Comparison of ENCODE assay signal across 8 cellular contexts in the genomic region with DNA sequence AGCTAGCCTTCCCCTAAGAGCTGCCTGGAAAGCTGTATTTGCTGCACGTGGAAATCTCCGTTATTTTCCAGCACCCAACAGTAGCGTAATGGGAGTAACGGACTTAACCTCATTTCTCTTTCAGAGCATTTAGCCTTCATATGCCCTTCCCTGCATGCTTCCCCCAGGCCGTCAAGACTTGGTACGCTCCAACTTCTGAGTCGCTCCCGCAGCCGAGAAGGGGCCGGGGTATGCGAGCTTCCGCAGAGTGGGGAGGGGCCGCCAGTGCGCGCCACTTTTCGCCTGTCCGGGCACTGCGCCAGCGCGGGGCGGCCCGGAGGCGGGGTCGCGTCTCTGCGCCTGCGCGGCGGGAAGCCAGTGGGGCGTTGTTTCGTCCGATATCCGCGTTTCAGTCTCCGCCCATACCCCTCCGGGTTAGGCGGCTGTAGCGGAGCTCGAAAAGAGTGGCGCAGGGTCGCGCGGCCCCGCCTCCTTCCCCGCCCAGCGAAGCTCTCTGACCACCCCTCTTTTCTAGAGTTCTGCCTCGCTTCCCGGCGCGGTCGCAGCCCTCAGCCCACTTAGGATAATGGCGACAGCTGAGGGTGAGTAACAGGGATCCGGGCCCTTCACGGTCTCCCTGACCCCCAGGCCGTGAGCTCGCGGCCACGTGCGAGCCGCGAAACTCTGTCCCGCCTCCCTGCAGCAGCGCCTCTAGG. TPM values are rescaled to one million over a fixed set of nuclear protein-coding genes. Genes with fewer than 3 reads are reported as not detected.
DNase-seq lines count a peak whose midpoint lies in the region; ATAC-seq and TF ChIP-seq lines count a peak whose summit lies in the region.

A gene with protein sequence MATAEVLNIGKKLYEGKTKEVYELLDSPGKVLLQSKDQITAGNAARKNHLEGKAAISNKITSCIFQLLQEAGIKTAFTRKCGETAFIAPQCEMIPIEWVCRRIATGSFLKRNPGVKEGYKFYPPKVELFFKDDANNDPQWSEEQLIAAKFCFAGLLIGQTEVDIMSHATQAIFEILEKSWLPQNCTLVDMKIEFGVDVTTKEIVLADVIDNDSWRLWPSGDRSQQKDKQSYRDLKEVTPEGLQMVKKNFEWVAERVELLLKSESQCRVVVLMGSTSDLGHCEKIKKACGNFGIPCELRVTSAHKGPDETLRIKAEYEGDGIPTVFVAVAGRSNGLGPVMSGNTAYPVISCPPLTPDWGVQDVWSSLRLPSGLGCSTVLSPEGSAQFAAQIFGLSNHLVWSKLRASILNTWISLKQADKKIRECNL (plus strand): TSS at position 513 of the 695 bp plus-strand sequence. CDS start 53 bp downstream, at position 566.

- H3K27ac ChIP-seq in spleen: peak within 1 kb of the TSS; percentile 91 to 97 (median 96)

- no peaks in the 10 kb centered on the region for H3K9me3 ChIP-seq in spleen

- POLR2A ChIA-PET in AG04449 (lab: Yijun Ruan, JAX): interaction anchor here (0.6 to 2.3 kb wide), 5 partner anchors 21 to 542 kb away, joined by 3 to 13 read pairs (median 4); a partner anchor contains a TSS
- POLR2A ChIA-PET in WTC11 (lab: Charles Lee): interaction anchor here (0.6 to 4.9 kb wide), 16 partner anchors 10 to 542 kb away, joined by 3 to 87 read pairs (median 6); a partner anchor contains a TSS

- H3K9me3 Mint-ChIP-seq in WTC11 (no peaks in the 10 kb centered on the region), immature natural killer cell (no peaks in the 10 kb centered on the region)

- peak within 1 kb of the TSS; percentile 98 for H3K27ac Mint-ChIP-seq in WTC11
- H3K27ac Mint-ChIP-seq in immature natural killer cell: peak within 1 kb of the TSS; percentile 31 to 96 (median 94)

- H3K27me3 ChIP-seq in spleen (replicated peaks in 1 of 7): no peaks in the 10 kb centered on the region

- CTCF ChIA-PET in AG04449 (lab: Yijun Ruan, JAX) (interaction anchor here (0.7 to 8.9 kb wide), 9 partner anchors 13 to 402 kb away, joined by 3 to 96 read pairs (median 4); a partner anchor contains a TSS), WTC11 (lab: Charles Lee) (interaction anchor here (0.9 to 2.3 kb wide), 7 partner anchors 11 to 487 kb away, joined by 3 to 16 read pairs (median 7); a partner anchor contains a TSS)

- H3K4me1 Mint-ChIP-seq in WTC11 (peaks cover 46% of the 10 kb centered on the region), immature natural killer cell (peaks cover 27 to 28% of the 10 kb centered on the region in 2 donors)

- no peaks in the 10 kb centered on the region for H3K36me3 ChIP-seq in spleen

- peak within 1 kb of the TSS; percentile 97 for H3K4me3 Mint-ChIP-seq in WTC11
- H3K4me3 Mint-ChIP-seq in immature natural killer cell: peak within 1 kb of the TSS; percentile 86 to 97 (median 91)

- WGBS in spleen, 5 donors: 0 to 1% (median 0%) methylated on average over 29 to 63 of the region's 63 CpGs

- peak; percentile 81 for ATAC-seq in GM18907 (IDR thresholded peaks at IDR 0.05; ENCODE audit: unreplicated experiment)
- ATAC-seq in HG03159 (IDR thresholded peaks at IDR 0.05; ENCODE audit: unreplicated experiment): peak; percentile 68
- ATAC-seq in WTC11: peak; percentile 78

- DNase-seq in AG04449 (ENCODE audit: low read depth, low spot score) (peak; percentile 34), NCI-H2227 treated with DMSO at 0.1 percent for 48 hours (lab: John Stamatoyannopoulos, UW) (peak; percentile 97), WTC11 (ENCODE audit: low spot score) (peak; percentile 97), cardiac fibroblast (ENCODE audit: low read depth in 2 of 2) (peak; percentile 94 to 96), immature natural killer cell (peak; percentile 98 to 99 (median 99)), spleen (peak; percentile 98)

- TF ChIP-seq POLR2A in spleen (IDR thresholded peaks at IDR 0.05): peak in 2 of 3 donors; percentile 24 to 73

- TF ChIP-seq CTCF in AG04449 (IDR thresholded peaks at IDR 0.05; ENCODE audit: insufficient read depth, low read length, missing control alignments) (no peak), WTC11 (IDR thresholded peaks at IDR 0.05) (no peak), cardiac fibroblast (IDR thresholded peaks at IDR 0.05; ENCODE audit: low read depth, low read length) (no peak), spleen (IDR thresholded peaks at IDR 0.05 in 8 of 11, conservative IDR thresholded peaks at IDR 0.05 in 3 of 11) (peak in 2 of 11 experiments; percentile 3 to 6)

- intact Hi-C loops in spleen (cut with DNase I; ENCODE audit: low total_unique reads): no loop called here

- H3K4me1 ChIP-seq in spleen: peaks cover 9 to 57% (median 32%) of the 10 kb centered on the region in 6 donors

- H3K36me3 Mint-ChIP-seq in WTC11 (peaks cover 23% of the 10 kb centered on the region), immature natural killer cell (peaks cover 0 to 4% (median 0%) of the 10 kb centered on the region in 3 donors)

- H3K27me3 Mint-ChIP-seq in WTC11 (ENCODE audit: low read depth): no peaks in the 10 kb centered on the region; the same call in 1 of the 2 replicates
- peaks cover 10 to 11% (median 11%) of the 10 kb centered on the region in 3 donors for H3K27me3 Mint-ChIP-seq in immature natural killer cell (ENCODE audit: low read depth in 3 of 3)

- H3K4me3 ChIP-seq in AG04449 (ENCODE audit: low read depth, low read length) (peak within 1 kb of the TSS; percentile 93), cardiac fibroblast (replicated peaks in 1 of 2; ENCODE audit: low read depth in 2 of 2, low read length in 2 of 2) (peak within 1 kb of the TSS; percentile 65 to 85), spleen (peak within 1 kb of the TSS; percentile 79 to 92 (median 86))

TF ChIP-seq in WTC11, 78 proteins besides CTCF, POLR2A, EP300 and RAD21 (continues in another document):
- TF ChIP-seq JUN (CRISPR knock-in tag; IDR thresholded peaks at IDR 0.05) (peak; percentile 58; the same call in 1 of the 2 replicates), GTF2I (CRISPR knock-in tag; conservative IDR thresholded peaks at IDR 0.05) (no peak), ZNF219 (CRISPR knock-in tag; IDR thresholded peaks at IDR 0.05; ENCODE audit: borderline replicate concordance) (no peak), NR2C2 (CRISPR knock-in tag; IDR thresholded peaks at IDR 0.05) (no peak)
- TF ChIP-seq, protein P1, sequence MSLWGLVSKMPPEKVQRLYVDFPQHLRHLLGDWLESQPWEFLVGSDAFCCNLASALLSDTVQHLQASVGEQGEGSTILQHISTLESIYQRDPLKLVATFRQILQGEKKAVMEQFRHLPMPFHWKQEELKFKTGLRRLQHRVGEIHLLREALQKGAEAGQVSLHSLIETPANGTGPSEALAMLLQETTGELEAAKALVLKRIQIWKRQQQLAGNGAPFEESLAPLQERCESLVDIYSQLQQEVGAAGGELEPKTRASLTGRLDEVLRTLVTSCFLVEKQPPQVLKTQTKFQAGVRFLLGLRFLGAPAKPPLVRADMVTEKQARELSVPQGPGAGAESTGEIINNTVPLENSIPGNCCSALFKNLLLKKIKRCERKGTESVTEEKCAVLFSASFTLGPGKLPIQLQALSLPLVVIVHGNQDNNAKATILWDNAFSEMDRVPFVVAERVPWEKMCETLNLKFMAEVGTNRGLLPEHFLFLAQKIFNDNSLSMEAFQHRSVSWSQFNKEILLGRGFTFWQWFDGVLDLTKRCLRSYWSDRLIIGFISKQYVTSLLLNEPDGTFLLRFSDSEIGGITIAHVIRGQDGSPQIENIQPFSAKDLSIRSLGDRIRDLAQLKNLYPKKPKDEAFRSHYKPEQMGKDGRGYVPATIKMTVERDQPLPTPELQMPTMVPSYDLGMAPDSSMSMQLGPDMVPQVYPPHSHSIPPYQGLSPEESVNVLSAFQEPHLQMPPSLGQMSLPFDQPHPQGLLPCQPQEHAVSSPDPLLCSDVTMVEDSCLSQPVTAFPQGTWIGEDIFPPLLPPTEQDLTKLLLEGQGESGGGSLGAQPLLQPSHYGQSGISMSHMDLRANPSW (CRISPR knock-in tag; conservative IDR thresholded peaks at IDR 0.05; ENCODE audit: low read depth): no peak
- TF ChIP-seq, protein P2, sequence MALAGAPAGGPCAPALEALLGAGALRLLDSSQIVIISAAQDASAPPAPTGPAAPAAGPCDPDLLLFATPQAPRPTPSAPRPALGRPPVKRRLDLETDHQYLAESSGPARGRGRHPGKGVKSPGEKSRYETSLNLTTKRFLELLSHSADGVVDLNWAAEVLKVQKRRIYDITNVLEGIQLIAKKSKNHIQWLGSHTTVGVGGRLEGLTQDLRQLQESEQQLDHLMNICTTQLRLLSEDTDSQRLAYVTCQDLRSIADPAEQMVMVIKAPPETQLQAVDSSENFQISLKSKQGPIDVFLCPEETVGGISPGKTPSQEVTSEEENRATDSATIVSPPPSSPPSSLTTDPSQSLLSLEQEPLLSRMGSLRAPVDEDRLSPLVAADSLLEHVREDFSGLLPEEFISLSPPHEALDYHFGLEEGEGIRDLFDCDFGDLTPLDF (CRISPR knock-in tag; IDR thresholded peaks at IDR 0.05): peak; percentile 22; the same call in 1 of the 2 replicates
- TF ChIP-seq, protein P3, sequence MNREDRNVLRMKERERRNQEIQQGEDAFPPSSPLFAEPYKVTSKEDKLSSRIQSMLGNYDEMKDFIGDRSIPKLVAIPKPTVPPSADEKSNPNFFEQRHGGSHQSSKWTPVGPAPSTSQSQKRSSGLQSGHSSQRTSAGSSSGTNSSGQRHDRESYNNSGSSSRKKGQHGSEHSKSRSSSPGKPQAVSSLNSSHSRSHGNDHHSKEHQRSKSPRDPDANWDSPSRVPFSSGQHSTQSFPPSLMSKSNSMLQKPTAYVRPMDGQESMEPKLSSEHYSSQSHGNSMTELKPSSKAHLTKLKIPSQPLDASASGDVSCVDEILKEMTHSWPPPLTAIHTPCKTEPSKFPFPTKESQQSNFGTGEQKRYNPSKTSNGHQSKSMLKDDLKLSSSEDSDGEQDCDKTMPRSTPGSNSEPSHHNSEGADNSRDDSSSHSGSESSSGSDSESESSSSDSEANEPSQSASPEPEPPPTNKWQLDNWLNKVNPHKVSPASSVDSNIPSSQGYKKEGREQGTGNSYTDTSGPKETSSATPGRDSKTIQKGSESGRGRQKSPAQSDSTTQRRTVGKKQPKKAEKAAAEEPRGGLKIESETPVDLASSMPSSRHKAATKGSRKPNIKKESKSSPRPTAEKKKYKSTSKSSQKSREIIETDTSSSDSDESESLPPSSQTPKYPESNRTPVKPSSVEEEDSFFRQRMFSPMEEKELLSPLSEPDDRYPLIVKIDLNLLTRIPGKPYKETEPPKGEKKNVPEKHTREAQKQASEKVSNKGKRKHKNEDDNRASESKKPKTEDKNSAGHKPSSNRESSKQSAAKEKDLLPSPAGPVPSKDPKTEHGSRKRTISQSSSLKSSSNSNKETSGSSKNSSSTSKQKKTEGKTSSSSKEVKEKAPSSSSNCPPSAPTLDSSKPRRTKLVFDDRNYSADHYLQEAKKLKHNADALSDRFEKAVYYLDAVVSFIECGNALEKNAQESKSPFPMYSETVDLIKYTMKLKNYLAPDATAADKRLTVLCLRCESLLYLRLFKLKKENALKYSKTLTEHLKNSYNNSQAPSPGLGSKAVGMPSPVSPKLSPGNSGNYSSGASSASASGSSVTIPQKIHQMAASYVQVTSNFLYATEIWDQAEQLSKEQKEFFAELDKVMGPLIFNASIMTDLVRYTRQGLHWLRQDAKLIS (CRISPR knock-in tag; IDR thresholded peaks at IDR 0.05; ENCODE audit: borderline replicate concordance): no peak

RNA-seq across cellular contexts. Expression of the gene that starts here (rescaled TPM):
- total RNA-seq in WTC11 (2021): 412 to 435 TPM (median 421 TPM) in 3 replicates
- polyA plus RNA-seq in immature natural killer cell: 10 to 100 TPM; 10.7 to 19.8 (median 13.7) TPM
- total RNA-seq in spleen: 10 to 100 TPM; 23.0 to 48.2 (median 28.3) TPM
- 10 to 100 TPM; 18.4 to 36.8 (median 36.5) TPM for polyA plus RNA-seq in spleen

Comparison
In these comparisons a context has a peak if more than half of its experiments do, and no peak if none do; other contexts are left out.
1. Peak in every context shown above with its lines: DNase-seq, ATAC-seq, H3K4me3 ChIP-seq and H3K27ac ChIP-seq.
2. DNase-seq: peak in every context shown above with its lines; median percentile 99 in immature natural killer cell; 98 in spleen; 97 in NCI-H2227 treated with DMSO at 0.1 percent for 48 hours; 97 in WTC11; 95 in cardiac fibroblast; 34 in AG04449.